ENCODE assay signal across 8 cellular contexts in the genomic region with DNA sequence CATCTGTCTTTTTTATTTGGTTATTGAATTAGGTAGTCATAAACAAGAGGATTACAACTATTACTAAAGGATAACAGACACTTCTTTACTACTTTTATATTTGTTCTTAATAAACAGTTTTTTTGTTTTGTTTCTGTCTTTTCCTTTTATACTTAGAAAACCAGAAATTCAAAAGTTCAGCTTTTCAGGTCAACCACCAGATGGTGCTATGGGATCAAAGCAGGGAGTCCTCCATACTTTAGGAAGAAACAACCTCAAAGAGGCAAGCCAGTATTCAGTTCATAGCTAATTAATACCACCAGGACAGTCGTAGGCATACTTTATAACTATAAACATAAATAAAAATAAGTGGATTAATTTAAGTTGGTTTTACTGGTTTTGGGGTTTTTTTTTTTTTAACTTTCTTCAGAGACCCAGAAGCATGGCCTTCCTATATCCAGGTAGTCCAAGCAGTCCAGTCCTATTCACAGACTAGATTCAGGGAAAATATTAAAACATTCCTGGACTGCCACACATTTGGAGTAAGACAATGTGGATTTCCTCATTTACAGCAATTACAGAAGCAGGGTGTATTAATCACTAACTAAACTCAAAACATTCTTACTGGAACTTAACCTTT. TPM values are rescaled to one million over a fixed set of nuclear protein-coding genes. Genes with fewer than 3 reads are reported as not detected.
DNase-seq lines count a peak whose midpoint lies in the region; ATAC-seq and TF ChIP-seq lines count a peak whose summit lies in the region.

No MANE protein-coding gene starts in this region.

- no peaks in the 10 kb centered on the region for H3K4me1 ChIP-seq in ovary (ENCODE audit: insufficient read depth)

- no peaks in the 10 kb centered on the region for H3K36me3 ChIP-seq in ovary

- intact Hi-C loops in ovary (cut with DNase I): loop anchor here in 3 of 4 donors (5.0 to 10.0 kb wide), 3 partner anchors 273 to 1283 kb away; no protein-coding TSS in a partner anchor

- no peak overlapping the region for H3K4me3 ChIP-seq in foreskin fibroblast (ENCODE audit: low read depth in 1 of 2, low read length in 2 of 2)
- H3K4me3 ChIP-seq in ovary: no peak overlapping the region

- WGBS in ovary, 3 donors: 2 to 5% (median 4%) methylated on average over 1 of the region's 1 CpG

- peak; percentile 35 for DNase-seq in activated gamma-delta T cell treated with Interleukin-2 at 50 U/mL for 16 hours
- no peak for DNase-seq in activated gamma-delta T cell (lab: John Stamatoyannopoulos, UW)
- peak; percentile 51 for DNase-seq in NCI-H748 (lab: John Stamatoyannopoulos, UW; ENCODE audit: unreplicated experiment)
- peak; percentile 19 for DNase-seq in activated CD8-positive, alpha-beta memory T cell treated with anti-CD3 and anti-CD28 coated beads, Interleukin-2, amount 50 U/mL, for 4 hours
- peak; percentile 65 to 86 for DNase-seq in foreskin fibroblast
- DNase-seq in ovary: peak in 2 of 5 donors; percentile 11 to 21
- DNase-seq in T1000 (lab: John Stamatoyannopoulos, UW): no peak

- TF ChIP-seq EP300 in ovary (IDR thresholded peaks at IDR 0.05): no peak

- no peaks in the 10 kb centered on the region for H3K9me3 ChIP-seq in ovary

- ATAC-seq in HG03139 (IDR thresholded peaks at IDR 0.05; ENCODE audit: unreplicated experiment): peak; percentile 57

- H3K27me3 ChIP-seq in ovary: no peaks in the 10 kb centered on the region

- no peak for TF ChIP-seq POLR2A in ovary (IDR thresholded peaks at IDR 0.05)

- TF ChIP-seq CTCF in foreskin fibroblast (IDR thresholded peaks at IDR 0.05; ENCODE audit: low read depth, low read length) (peak; percentile 72), ovary (IDR thresholded peaks at IDR 0.05) (peak; percentile 45 to 93 (median 76))

- no peak overlapping the region for H3K27ac ChIP-seq in ovary

RNA-seq across cellular contexts. Expression of a gene that starts 16.0 kb away (rescaled TPM):
- total RNA-seq in ovary: 100 to 1,000 TPM; 151 to 256 (median 219) TPM
- 100 to 1,000 TPM; 206 to 229 TPM for polyA plus RNA-seq in ovary

RNA-seq across cellular contexts. Expression of a gene that starts 51.1 kb away (rescaled TPM):
- 1 to 10 TPM; 1.7 to 3.7 (median 2.5) TPM for total RNA-seq in ovary
- 1 to 10 TPM; 1.4 to 1.8 TPM for polyA plus RNA-seq in ovary

Comparison
In these comparisons a context has a peak if more than half of its experiments do, and no peak if none do; other contexts are left out.
1. DNase-seq: peak in activated gamma-delta T cell treated with Interleukin-2 at 50 U/mL for 16 hours (single experiment), NCI-H748 (single experiment), activated CD8-positive, alpha-beta memory T cell treated with anti-CD3 and anti-CD28 coated beads, Interleukin-2, amount 50 U/mL, for 4 hours (single experiment) and foreskin fibroblast (2 of 2); none in activated gamma-delta T cell (single experiment) and T1000 (single experiment).